Comparison of ENCODE assay signal across 7 cellular contexts in genomic region chr3:138914870-138915502, GRCh38.
A peak's percentile ranks its signal among the peaks of the same experiment; 100 is the strongest.
DNase-seq lines count a peak whose midpoint lies in the region; ATAC-seq and TF ChIP-seq lines count a peak whose summit lies in the region.

No MANE protein-coding gene starts in this region.

- peaks cover 11% of the 10 kb centered on the region; the same call in 1 of the 2 replicates for H3K27me3 ChIP-seq in OCI-LY3 (ENCODE audit: low read depth, low read length)
- H3K27me3 ChIP-seq in muscle layer of colon (ENCODE audit: control insufficient read depth in 1 of 2, insufficient read depth in 2 of 2, low read length in 2 of 2) = no peaks in the 10 kb centered on the region

- intact Hi-C loops in dendritic cell treated with granulocyte-macrophage colony-stimulating factor and Interleukin-4, amounts not matched to agents 40 ng/mL and 50 ng/mL, for 4 days (cut with micrococcal nuclease) = loop anchor here (1.0 to 5.0 kb wide), 3 partner anchors 81 to 128 kb away; partner anchors contain the start of gene PIK3CB

- H3K4me3 ChIP-seq in OCI-LY3 (ENCODE audit: low read length) (peak overlapping the region; percentile 86), muscle layer of colon (ENCODE audit: low read depth in 1 of 2, low read length in 2 of 2) (peak overlapping the region; percentile 62 to 85)

- peaks cover 12% of the 10 kb centered on the region for H3K4me1 Mint-ChIP-seq in dendritic cell treated with granulocyte-macrophage colony-stimulating factor and Interleukin-4, amounts not matched to agents 40 ng/mL and 50 ng/mL, for 4 days (ENCODE audit: low read depth)

- H3K9ac ChIP-seq in OCI-LY3 (ENCODE audit: low read length) (peak overlapping the region; percentile 74), muscle layer of colon (ENCODE audit: low read length) (no peak overlapping the region)

- H3K4me1 ChIP-seq in OCI-LY3 (ENCODE audit: low read length) (peaks cover 6% of the 10 kb centered on the region; the same call in 1 of the 2 replicates), muscle layer of colon (ENCODE audit: insufficient read depth, low read length) (peaks cover 5% of the 10 kb centered on the region)

- H3K27ac ChIP-seq in OCI-LY3 (ENCODE audit: low read length) (no peak overlapping the region), muscle layer of colon (ENCODE audit: low read depth, low read length) (peak overlapping the region; percentile 13)

- peak overlapping the region; percentile 98 for H3K27ac Mint-ChIP-seq in dendritic cell treated with granulocyte-macrophage colony-stimulating factor and Interleukin-4, amounts not matched to agents 40 ng/mL and 50 ng/mL, for 4 days

- H3K9me3 ChIP-seq in OCI-LY3 (ENCODE audit: insufficient read depth, low read length) = no peaks in the 10 kb centered on the region
- H3K9me3 ChIP-seq in muscle layer of colon (ENCODE audit: low read length) = no peaks in the 10 kb centered on the region

- H3K27me3 Mint-ChIP-seq in dendritic cell treated with granulocyte-macrophage colony-stimulating factor and Interleukin-4, amounts not matched to agents 40 ng/mL and 50 ng/mL, for 4 days = peaks cover 2% of the 10 kb centered on the region

- no peak for DNase-seq in GM19240 (ENCODE audit: insufficient read length, low spot score)
- DNase-seq in HEK293T (ENCODE audit: extremely low spot score) = no peak

- peak; percentile 18 for ATAC-seq in GM18867 (IDR thresholded peaks at IDR 0.05; ENCODE audit: unreplicated experiment)
- peak; percentile 27 for ATAC-seq in HG02840 (IDR thresholded peaks at IDR 0.05; ENCODE audit: low FRiP score, unreplicated experiment)

- peak overlapping the region; percentile 92 for H3K4me3 Mint-ChIP-seq in dendritic cell treated with granulocyte-macrophage colony-stimulating factor and Interleukin-4, amounts not matched to agents 40 ng/mL and 50 ng/mL, for 4 days

- H3K79me2 ChIP-seq in OCI-LY3 (ENCODE audit: low read length) = no peaks in the 10 kb centered on the region

- H3K36me3 ChIP-seq in OCI-LY3 (replicated peaks; ENCODE audit: low read depth, low read length) = no peaks in the 10 kb centered on the region
- no peaks in the 10 kb centered on the region for H3K36me3 ChIP-seq in muscle layer of colon (ENCODE audit: insufficient read depth, low read length)

- H2AFZ ChIP-seq in OCI-LY3 (ENCODE audit: low read depth, low read length) = peak overlapping the region; percentile 57

- peak overlapping the region; percentile 99 for H3K4me2 ChIP-seq in OCI-LY3 (ENCODE audit: low read length)

- H4K20me1 ChIP-seq in OCI-LY3 (ENCODE audit: insufficient read depth, low read length) = no peaks in the 10 kb centered on the region

- no peak for TF ChIP-seq CTCF in OCI-LY3 (IDR thresholded peaks at IDR 0.05; ENCODE audit: low read depth, low read length)

- CTCF ChIA-PET in HEK293T (lab: Yijun Ruan, JAX) = interaction anchor here (0.5 to 3.2 kb wide), 29 partner anchors 9 to 587 kb away, joined by 3 to 58 read pairs (median 6); partner anchors contain the start of genes CEP70 and PIK3CB

- H3K36me3 Mint-ChIP-seq in dendritic cell treated with granulocyte-macrophage colony-stimulating factor and Interleukin-4, amounts not matched to agents 40 ng/mL and 50 ng/mL, for 4 days (ENCODE audit: low read depth) = peaks cover 6% of the 10 kb centered on the region

- no peaks in the 10 kb centered on the region for H3K9me3 Mint-ChIP-seq in dendritic cell treated with granulocyte-macrophage colony-stimulating factor and Interleukin-4, amounts not matched to agents 40 ng/mL and 50 ng/mL, for 4 days

- POLR2A ChIA-PET in HEK293T (lab: Yijun Ruan, JAX) = interaction anchor here (0.7 to 2.0 kb wide), 12 partner anchors 16 to 440 kb away, joined by 3 to 17 read pairs (median 4); partner anchors contain the start of genes CEP70 and PIK3CB

TF ChIP-seq in HEK293T, 16 proteins besides CTCF, POLR2A, EP300 and RAD21:
- no peak for TF ChIP-seq ARNT (IDR thresholded peaks at IDR 0.05)
- no peak for TF ChIP-seq BHLHE40 (IDR thresholded peaks at IDR 0.05; ENCODE audit: borderline replicate concordance)
- no peak for TF ChIP-seq L3MBTL2 (conservative IDR thresholded peaks at IDR 0.05)
- no peak for TF ChIP-seq LEF1 (IDR thresholded peaks at IDR 0.05; ENCODE audit: borderline replicate concordance)
- TF ChIP-seq ZNF384 (IDR thresholded peaks at IDR 0.05) = no peak
- no peak for TF ChIP-seq ELF4 (IDR thresholded peaks at IDR 0.05)
- TF ChIP-seq FOXK2 (IDR thresholded peaks at IDR 0.05) = no peak
- no peak for TF ChIP-seq FOXM1 (IDR thresholded peaks at IDR 0.05; ENCODE audit: borderline replicate concordance)
- TF ChIP-seq HDGF (IDR thresholded peaks at IDR 0.05; ENCODE audit: borderline replicate concordance) = no peak
